Comparison of ENCODE assay signal across 12 cellular contexts in genomic region chr4:2483237-2483636, GRCh38. TPM values are rescaled to one million over a fixed set of nuclear protein-coding genes. Genes with fewer than 3 reads are reported as not detected.
A peak's percentile ranks its signal among the peaks of the same experiment; 100 is the strongest.
DNase-seq lines count a peak whose midpoint lies in the region; ATAC-seq and TF ChIP-seq lines count a peak whose summit lies in the region.
"Had no signal": no experiment of that assay in that cellular context is flagged by ENCODE, and none has a peak within 500 bp of the region (broad histone marks: within the 10 kb centered on the region; RNA-seq: fewer than 3 reads in every experiment).

No MANE protein-coding gene starts in this region.

- peak overlapping the region in 1 of 3 donors; percentile 15 for H3K4me3 ChIP-seq in breast epithelium
- H3K4me3 ChIP-seq in muscle layer of colon (ENCODE audit: low read depth in 1 of 2, low read length in 2 of 2), result no peak overlapping the region
- no peak overlapping the region for H3K4me3 ChIP-seq in thyroid gland (replicated peaks in 1 of 3)
- H3K4me3 ChIP-seq: SJSA1 had no signal

- TF ChIP-seq POLR2A in breast epithelium (IDR thresholded peaks at IDR 0.05), result no peak
- TF ChIP-seq POLR2A in thyroid gland (IDR thresholded peaks at IDR 0.05), result no peak

- POLR2A ChIA-PET in MCF 10A (lab: Yijun Ruan, JAX), result no interaction called here

- peak overlapping the region; percentile 64 to 80 for H3K27ac ChIP-seq in breast epithelium
- peak overlapping the region; percentile 37 for H3K27ac ChIP-seq in angular gyrus (ENCODE audit: low read depth, low read length)
- peak overlapping the region; percentile 47 for H3K27ac ChIP-seq in muscle layer of colon (ENCODE audit: low read depth, low read length)
- peak overlapping the region in 2 of 3 donors; percentile 57 to 69 for H3K27ac ChIP-seq in thyroid gland
- H3K27ac ChIP-seq: SJSA1 had no signal

- WGBS in thyroid gland, 2 donors, result 95 to 97% methylated on average over 3 of the region's 3 CpGs

- peaks cover 13% of the 10 kb centered on the region for H3K36me3 Mint-ChIP-seq in MCF 10A (ENCODE audit: insufficient read depth, unreplicated experiment)

- no peak overlapping the region for H3K27ac Mint-ChIP-seq in MCF 10A (ENCODE audit: low read depth, unreplicated experiment)

- BruUV-seq in MCF 10A (replicated peaks; lab: Mats Ljungman, UMichigan), result no TSS peak

- H3K4me1 ChIP-seq in breast epithelium (peaks cover 5 to 21% of the 10 kb centered on the region in 2 donors), muscle layer of colon (ENCODE audit: insufficient read depth, low read length) (peaks cover 68% of the 10 kb centered on the region), thyroid gland (peaks cover 52 to 86% of the 10 kb centered on the region in 2 donors)
- H3K4me1 ChIP-seq: SJSA1 had no signal

- no peak overlapping the region for H3K4me3 Mint-ChIP-seq in MCF 10A (ENCODE audit: unreplicated experiment)

- H3K9ac ChIP-seq in muscle layer of colon (ENCODE audit: low read length), result no peak overlapping the region

- H3K27me3 ChIP-seq in breast epithelium, result no peaks in the 10 kb centered on the region
- H3K27me3 ChIP-seq in muscle layer of colon (ENCODE audit: control insufficient read depth in 1 of 2, insufficient read depth in 2 of 2, low read length in 2 of 2), result no peaks in the 10 kb centered on the region
- H3K27me3 ChIP-seq in thyroid gland, result no peaks in the 10 kb centered on the region
- H3K27me3 ChIP-seq: SJSA1 had no signal

- no peak for ATAC-seq in HG03439 (IDR thresholded peaks at IDR 0.05; ENCODE audit: unreplicated experiment)
- no peak for ATAC-seq in GM21717 (IDR thresholded peaks at IDR 0.05; ENCODE audit: unreplicated experiment)

- no peaks in the 10 kb centered on the region for H3K27me3 Mint-ChIP-seq in MCF 10A (ENCODE audit: insufficient read depth, unreplicated experiment)

- no peaks in the 10 kb centered on the region for H3K9me3 Mint-ChIP-seq in MCF 10A (ENCODE audit: unreplicated experiment)

- TF ChIP-seq CTCF in breast epithelium (IDR thresholded peaks at IDR 0.05) (no peak), MCF 10A (IDR thresholded peaks at IDR 0.05; ENCODE audit: unreplicated experiment) (no peak), thyroid gland (IDR thresholded peaks at IDR 0.05) (no peak)

- CTCF ChIA-PET in MCF 10A (lab: Yijun Ruan, JAX), result interaction anchor here (1.1 kb wide), 1 partner anchor 50 kb away, joined by 3 read pairs; no protein-coding TSS in a partner anchor

- H3K36me3 ChIP-seq in breast epithelium (no peaks in the 10 kb centered on the region), muscle layer of colon (ENCODE audit: insufficient read depth, low read length) (no peaks in the 10 kb centered on the region), thyroid gland (no peaks in the 10 kb centered on the region)

- H3K4me1 Mint-ChIP-seq in MCF 10A (ENCODE audit: insufficient read depth, unreplicated experiment), result peaks cover 49% of the 10 kb centered on the region

- no peaks in the 10 kb centered on the region for H3K9me3 ChIP-seq in breast epithelium
- no peaks in the 10 kb centered on the region for H3K9me3 ChIP-seq in muscle layer of colon (ENCODE audit: low read length)
- no peaks in the 10 kb centered on the region for H3K9me3 ChIP-seq in thyroid gland
- H3K9me3 ChIP-seq: SJSA1 had no signal

- DNase-seq in breast epithelium (ENCODE audit: low spot score in 2 of 2) (no peak), MCF 10A (ENCODE audit: unreplicated experiment) (no peak), thyroid gland (no peak), NCI-H1105 treated with DMSO at 0.1 percent for 48 hours (lab: John Stamatoyannopoulos, UW) (no peak)
- DNase-seq: activated CD4-positive, alpha-beta T cell treated with anti-CD3 and anti-CD28 coated beads, Interleukin-2, amount 50 U/mL, for 4 hours; AML-193; NCI-H2227 treated with DMSO at 0.1 percent for 48 hours had no signal

- intact Hi-C loops in breast epithelium (cut with DNase I; ENCODE audit: low total_unique reads), result no loop called here
- intact Hi-C loops in MCF 10A (cut with micrococcal nuclease), result no loop called here
- intact Hi-C loops in thyroid gland (cut with DNase I), result no loop called here

RNA-seq across cellular contexts. Expression of gene RNF4, which starts 14.3 kb away (rescaled TPM):
- 10 to 100 TPM; 35.7 to 52.7 (median 40.8) TPM for total RNA-seq in breast epithelium
- 81.4 and 89.7 TPM in 2 replicates for total RNA-seq in MCF 10A (2022)
- 10 to 100 TPM; 32.8 to 52.0 (median 43.0) TPM for total RNA-seq in thyroid gland

RNA-seq across cellular contexts. Expression of gene FAM193A, which starts 53.2 kb away (rescaled TPM):
- 10 to 100 TPM; 24.5 to 26.5 (median 24.7) TPM for total RNA-seq in breast epithelium
- total RNA-seq in MCF 10A (2022), result 30.7 and 31.3 TPM in 2 replicates
- total RNA-seq in thyroid gland, result 10 to 100 TPM; 22.4 to 36.7 (median 30.3) TPM
